ENCODE assay signal across 1 cellular context in genomic region chr12:57521475-57522018, GRCh38.
TF ChIP-seq lines count a peak whose summit lies in the region.

No MANE protein-coding gene starts in this region.

TF ChIP-seq in K562, 482 proteins besides CTCF, POLR2A, EP300 and RAD21 (continues in another document):
- TF ChIP-seq ZNF696 (CRISPR knock-in tag; conservative IDR thresholded peaks at IDR 0.05) (no peak), GTF2E2 (tag; IDR thresholded peaks at IDR 0.05) (peak; percentile 39; the same call in 1 of the 2 replicates), TCF3 (CRISPR knock-in tag; IDR thresholded peaks at IDR 0.05) (peak; percentile 9; the same call in 1 of the 2 replicates), ZNF644 (tag; IDR thresholded peaks at IDR 0.05; ENCODE audit: low read depth) (0 out of 2 replicates have a peak, but pooled peaks have one; percentile 11), DMBX1 (CRISPR knock-in tag; IDR thresholded peaks at IDR 0.05; ENCODE audit: borderline replicate concordance) (peak; percentile 54; the same call in 1 of the 2 replicates), PHF20 (IDR thresholded peaks at IDR 0.05; ENCODE audit: partially characterized antibody) (no peak), CCAR2 (IDR thresholded peaks at IDR 0.05; ENCODE audit: low read depth, low read length) (no peak), E2F3 (CRISPR knock-in tag; IDR thresholded peaks at IDR 0.05) (peak; percentile 58; the same call in 1 of the 2 replicates), ZNF124 (CRISPR knock-in tag; IDR thresholded peaks at IDR 0.05) (no peak), IRF1 (CRISPR knock-in tag; IDR thresholded peaks at IDR 0.05; ENCODE audit: borderline replicate concordance) (no peak), MLX (CRISPR knock-in tag; conservative IDR thresholded peaks at IDR 0.05) (0 out of 4 replicates have a peak, but pooled peaks of 1 of the 2 experiments have one; percentile 10), ARID3B (CRISPR knock-in tag; IDR thresholded peaks at IDR 0.05; ENCODE audit: borderline replicate concordance) (0 out of 2 replicates have a peak, but pooled peaks have one; percentile 70), BHLHE40 (IDR thresholded peaks at IDR 0.05; ENCODE audit: low read length) (peak; percentile 22; the same call in 1 of the 2 replicates), DEAF1 (CRISPR knock-in tag; IDR thresholded peaks at IDR 0.05) (peak; percentile 34), SAP30 (IDR thresholded peaks at IDR 0.05; ENCODE audit: borderline replicate concordance, insufficient read depth, low read depth, low read length, poor library complexity, severe bottlenecking) (no peak), ATF4 (CRISPR knock-in tag; IDR thresholded peaks at IDR 0.05) (peak; percentile 45; the same call in 1 of the 2 replicates), ZNF778 (CRISPR knock-in tag; IDR thresholded peaks at IDR 0.05) (no peak), MXI1 (IDR thresholded peaks at IDR 0.05; ENCODE audit: low read depth, low read length) (no peak), ZNF311 (CRISPR knock-in tag; IDR thresholded peaks at IDR 0.05) (peak; percentile 24; the same call in 1 of the 2 replicates), PHB2 (IDR thresholded peaks at IDR 0.05; ENCODE audit: low read depth) (no peak), ZNF445 (CRISPR knock-in tag; IDR thresholded peaks at IDR 0.05; ENCODE audit: low read depth) (no peak), SNIP1 (IDR thresholded peaks at IDR 0.05; ENCODE audit: low read depth) (no peak), KDM1A (IDR thresholded peaks at IDR 0.05) (peak in 1 of 2 experiments; percentile 9; a peak in 1 of 4 replicates), CEBPG (CRISPR knock-in tag; IDR thresholded peaks at IDR 0.05) (no peak), CEBPG (tag; conservative IDR thresholded peaks at IDR 0.05 in 1 of 2, IDR thresholded peaks at IDR 0.05 in 1 of 2) (no peak), LARP7 (IDR thresholded peaks at IDR 0.05) (peak; percentile 31; the same call in 1 of the 2 replicates), FOXJ3 (CRISPR knock-in tag; IDR thresholded peaks at IDR 0.05) (no peak), TAF1 (IDR thresholded peaks at IDR 0.05; ENCODE audit: control insufficient read depth, extremely low read depth, insufficient read depth, low read length, severe bottlenecking) (no peak), STAT5A (IDR thresholded peaks at IDR 0.05; ENCODE audit: borderline replicate concordance, low read length) (0 out of 2 replicates have a peak, but pooled peaks have one; percentile 0), ELF2 (CRISPR knock-in tag; IDR thresholded peaks at IDR 0.05) (no peak), ZNF197 (CRISPR knock-in tag; IDR thresholded peaks at IDR 0.05; ENCODE audit: low read depth) (peak; percentile 69; the same call in 1 of the 2 replicates), ZNF79 (CRISPR knock-in tag; IDR thresholded peaks at IDR 0.05; ENCODE audit: low read depth) (peak; percentile 36; the same call in 1 of the 2 replicates), ZBTB26 (CRISPR knock-in tag; IDR thresholded peaks at IDR 0.05) (no peak), MECOM (CRISPR knock-in tag; IDR thresholded peaks at IDR 0.05) (0 out of 2 replicates have a peak, but pooled peaks have one; percentile 36), ZSCAN32 (CRISPR knock-in tag; IDR thresholded peaks at IDR 0.05) (peak; percentile 23; the same call in 1 of the 2 replicates), ZNF785 (CRISPR knock-in tag; IDR thresholded peaks at IDR 0.05) (no peak), ERF (CRISPR knock-in tag; IDR thresholded peaks at IDR 0.05) (0 out of 2 replicates have a peak, but pooled peaks have one; percentile 46), PREB (CRISPR knock-in tag; IDR thresholded peaks at IDR 0.05) (no peak), GTF2A2 (tag; IDR thresholded peaks at IDR 0.05) (0 out of 2 replicates have a peak, but pooled peaks have one; percentile 33), ETV5 (CRISPR knock-in tag; IDR thresholded peaks at IDR 0.05; ENCODE audit: low read depth) (0 out of 2 replicates have a peak, but pooled peaks have one; percentile 23), RCOR1 (IDR thresholded peaks at IDR 0.05; ENCODE audit: borderline replicate concordance in 1 of 2, low read depth in 2 of 2, low read length in 2 of 2) (peak; percentile 32 to 45; a peak in 2 of 4 replicates), GTF2B (IDR thresholded peaks at IDR 0.05; ENCODE audit: extremely low read depth, insufficient read length) (no peak), MED1 (CRISPR knock-in tag; IDR thresholded peaks at IDR 0.05; ENCODE audit: borderline replicate concordance) (no peak), HEY1 (CRISPR knock-in tag; IDR thresholded peaks at IDR 0.05; ENCODE audit: borderline replicate concordance) (no peak), THAP12 (CRISPR knock-in tag; IDR thresholded peaks at IDR 0.05) (0 out of 2 replicates have a peak, but pooled peaks have one; percentile 14), UBTF (IDR thresholded peaks at IDR 0.05; ENCODE audit: borderline replicate concordance in 1 of 2, low read depth in 2 of 2, low read length in 2 of 2) (no peak), ZFX (CRISPR knock-in tag; IDR thresholded peaks at IDR 0.05) (peak; percentile 63), TAF15 (IDR thresholded peaks at IDR 0.05; ENCODE audit: low read depth, low read length) (no peak), ZZZ3 (IDR thresholded peaks at IDR 0.05) (0 out of 2 replicates have a peak, but pooled peaks have one; percentile 26), ZNF324 (CRISPR knock-in tag; IDR thresholded peaks at IDR 0.05) (peak; percentile 4; the same call in 1 of the 2 replicates), HMGN3 (IDR thresholded peaks at IDR 0.05; ENCODE audit: borderline replicate concordance, extremely low read depth, insufficient read length, low read depth, low read length) (no peak), TEAD1 (CRISPR knock-in tag; IDR thresholded peaks at IDR 0.05) (peak in 1 of 2 experiments; percentile 53; a peak in 1 of 4 replicates), FOXO4 (CRISPR knock-in tag; IDR thresholded peaks at IDR 0.05) (no peak)
